Comparison of ENCODE assay signal across 11 cellular contexts in genomic region chr2:241595600-241596140, GRCh38. TPM values are rescaled to one million over a fixed set of nuclear protein-coding genes. Genes with fewer than 3 reads are reported as not detected.
A peak's percentile ranks its signal among the peaks of the same experiment; 100 is the strongest.
DNase-seq lines count a peak whose midpoint lies in the region; ATAC-seq, FAIRE-seq and TF ChIP-seq lines count a peak whose summit lies in the region.
"Had no signal": no experiment of that assay in that cellular context is flagged by ENCODE, and none has a peak within 500 bp of the region (broad histone marks: within the 10 kb centered on the region; RNA-seq: fewer than 3 reads in every experiment).

No MANE protein-coding gene starts in this region.

- no peaks in the 10 kb centered on the region; the same call in 2 of the 3 replicates for H3K9me3 ChIP-seq in GM12878 (replicated peaks; ENCODE audit: control insufficient read depth, insufficient read depth, low read length)
- H3K9me3 ChIP-seq: BLaER1 treated with 17β-estradiol and CSF1 and Interleukin-3, amounts not matched to agents 10 nM and 100 nM had no signal

- no peak overlapping the region for H2AFZ ChIP-seq in GM12878 (ENCODE audit: control insufficient read depth, low read depth, low read length)

- RAD21 ChIA-PET in GM12878 (lab: Charles Lee; ENCODE audit: unreplicated experiment) = no interaction called here

- H3K27me3 ChIP-seq in GM12878 (replicated peaks in 1 of 2; ENCODE audit: control insufficient read depth in 2 of 2, insufficient read depth in 2 of 2, low read length in 1 of 2) = no peaks in the 10 kb centered on the region
- H3K27me3 ChIP-seq: BLaER1 treated with 17β-estradiol and CSF1 and Interleukin-3, amounts not matched to agents 10 nM and 100 nM had no signal

- no peak overlapping the region for H3K4me3 Mint-ChIP-seq in activated CD4-positive, alpha-beta T cell treated with anti-CD3 and anti-CD28 coated beads for 36 hours
- H3K4me3 Mint-ChIP-seq: activated naive CD8-positive, alpha-beta T cell; naive B cell; T-helper 1 cell treated with Interleukin-12 subunit alpha and Interleukin-12 subunit beta and Interleukin-4 antibody, amounts not matched to agents 30 μg/mL and 1 μg/mL, for 36 hours had no signal

- 90% methylated on average over 14 of the region's 15 CpGs for WGBS in GM12878 (ENCODE audit: insufficient coverage, insufficient replicate concordance, low lambda C conversion rate, missing lambda C conversion rate)

- no peak overlapping the region for H3K4me3 ChIP-seq in GM12878
- H3K4me3 ChIP-seq: BLaER1 treated with 17β-estradiol and CSF1 and Interleukin-3, amounts not matched to agents 10 nM and 100 nM had no signal

- TF ChIP-seq RAD21 in GM12878 (IDR thresholded peaks at IDR 0.05; ENCODE audit: insufficient read depth, low read depth, low read length) = no peak

- BruUV-seq in GM12878 (replicated peaks; lab: Mats Ljungman, UMichigan) = no TSS peak

- H3K27ac ChIP-seq in GM12878 (ENCODE audit: control insufficient read depth, insufficient read depth) = no peak overlapping the region
- H3K27ac ChIP-seq: BLaER1 treated with 17β-estradiol and CSF1 and Interleukin-3, amounts not matched to agents 10 nM and 100 nM had no signal

- no peak for TF ChIP-seq POLR2A in GM12878 (IDR thresholded peaks at IDR 0.05; ENCODE audit: low read depth, low read length)

- peaks cover 10 to 11% of the 10 kb centered on the region in 2 experiments for H3K36me3 ChIP-seq in GM12878 (ENCODE audit: control insufficient read depth in 2 of 2, insufficient read depth in 2 of 2, low read length in 1 of 2)

- H3K36me3 Mint-ChIP-seq in activated CD4-positive, alpha-beta T cell treated with anti-CD3 and anti-CD28 coated beads for 36 hours (ENCODE audit: low read depth) = peaks cover 18% of the 10 kb centered on the region
- H3K36me3 Mint-ChIP-seq in activated naive CD4-positive, alpha-beta T cell treated with anti-CD3 and anti-CD28 coated beads, Interleukin-2, amount 50 U/mL, for 72 hours = peaks cover 0 to 4% of the 10 kb centered on the region in 2 donors

- TF ChIP-seq EP300 in GM12878 (IDR thresholded peaks at IDR 0.05; ENCODE audit: borderline replicate concordance in 1 of 2, control insufficient read depth in 1 of 2, low read depth in 2 of 2, low read length in 2 of 2) = no peak

- in situ Hi-C loops in GM12878 (cut with MboI) = no loop called here

- H3K4me1 ChIP-seq in GM12878 (ENCODE audit: control insufficient read depth, insufficient read depth, low read length) = no peaks in the 10 kb centered on the region

- CTCF ChIA-PET in activated CD4-positive, alpha-beta T cell treated with anti-CD3 and anti-CD28 coated beads for 36 hours (lab: Charles Lee) = interaction anchor here (0.6 to 1.2 kb wide), 6 partner anchors 13 to 224 kb away, joined by 3 to 5 read pairs (median 4); no protein-coding TSS in a partner anchor
- CTCF ChIA-PET in GM12878 (lab: Yijun Ruan, JAX) = interaction anchor here (1.0 kb wide), 1 partner anchor 137 kb away, joined by 3 read pairs; no protein-coding TSS in a partner anchor

- FAIRE-seq in GM12878 (lab: Jason Lieb, UNC) = no peak

- H3K4me2 ChIP-seq in GM12878 (ENCODE audit: control insufficient read depth, insufficient read depth) = no peak overlapping the region

- ATAC-seq in activated CD4-positive, alpha-beta T cell treated with anti-CD3 and anti-CD28 coated beads for 36 hours = peak; percentile 57
- ATAC-seq in GM12878 = no peak
- no peak for ATAC-seq in activated naive CD4-positive, alpha-beta T cell treated with anti-CD3 and anti-CD28 coated beads, Interleukin-2, amount 50 U/mL, for 72 hours

- H3K27me3 Mint-ChIP-seq in activated CD4-positive, alpha-beta T cell treated with anti-CD3 and anti-CD28 coated beads for 36 hours = no peaks in the 10 kb centered on the region
- H3K27me3 Mint-ChIP-seq: activated naive CD8-positive, alpha-beta T cell; naive B cell had no signal

- peak in 2 of 3 experiments; percentile 17 to 26; a peak in 3 of 6 replicates for TF ChIP-seq CTCF in GM12878 (IDR thresholded peaks at IDR 0.05 in 2 of 3, conservative IDR thresholded peaks at IDR 0.05 in 1 of 3; ENCODE audit: control insufficient read depth in 2 of 3, extremely low read depth in 1 of 3, insufficient read depth in 1 of 3, low read depth in 3 of 3, low read length in 3 of 3)

- no peak overlapping the region for H3K9ac ChIP-seq in GM12878 (ENCODE audit: control insufficient read depth, insufficient read depth, low read length)

- H3K4me1 Mint-ChIP-seq in activated CD4-positive, alpha-beta T cell treated with anti-CD3 and anti-CD28 coated beads for 36 hours = no peaks in the 10 kb centered on the region
- H3K4me1 Mint-ChIP-seq: naive B cell had no signal

- H4K20me1 ChIP-seq in GM12878 (ENCODE audit: control insufficient read depth, insufficient read depth) = no peaks in the 10 kb centered on the region

- SMC1A ChIA-PET in GM12878 (lab: Charles Lee; ENCODE audit: uncharacterized antibody, unreplicated experiment) = no interaction called here

- intact Hi-C loops in activated CD4-positive, alpha-beta T cell treated with anti-CD3 and anti-CD28 coated beads for 36 hours (cut with DNase I, micrococcal nuclease) = no loop called here
- intact Hi-C loops in GM12878 (cut with micrococcal nuclease; ENCODE audit: unreplicated experiment) = no loop called here
- intact Hi-C loops in posterior vena cava (cut with DNase I) = no loop called here

- no peaks in the 10 kb centered on the region for H3K9me3 Mint-ChIP-seq in activated CD4-positive, alpha-beta T cell treated with anti-CD3 and anti-CD28 coated beads for 36 hours (ENCODE audit: low read depth)
- H3K9me3 Mint-ChIP-seq in activated naive CD4-positive, alpha-beta T cell treated with anti-CD3 and anti-CD28 coated beads, Interleukin-2, amount 50 U/mL, for 72 hours = no peaks in the 10 kb centered on the region
- H3K9me3 Mint-ChIP-seq: naive B cell; T-helper 1 cell treated with Interleukin-12 subunit alpha and Interleukin-12 subunit beta and Interleukin-4 antibody, amounts not matched to agents 30 μg/mL and 1 μg/mL, for 36 hours had no signal

- H3K79me2 ChIP-seq in GM12878 (ENCODE audit: control insufficient read depth, insufficient read depth, low read length) = no peaks in the 10 kb centered on the region

- POLR2A ChIA-PET in activated CD4-positive, alpha-beta T cell treated with anti-CD3 and anti-CD28 coated beads for 36 hours (lab: Charles Lee) = no interaction called here
- POLR2A ChIA-PET in GM12878 (lab: Charles Lee) = no interaction called here

- no peak overlapping the region for H3K27ac Mint-ChIP-seq in activated CD4-positive, alpha-beta T cell treated with anti-CD3 and anti-CD28 coated beads for 36 hours
- H3K27ac Mint-ChIP-seq in activated naive CD4-positive, alpha-beta T cell treated with anti-CD3 and anti-CD28 coated beads, Interleukin-2, amount 50 U/mL, for 72 hours = no peak overlapping the region
- H3K27ac Mint-ChIP-seq: activated naive CD8-positive, alpha-beta T cell; naive B cell; T-helper 1 cell treated with Interleukin-12 subunit alpha and Interleukin-12 subunit beta and Interleukin-4 antibody, amounts not matched to agents 30 μg/mL and 1 μg/mL, for 36 hours had no signal

- DNase-seq in activated CD4-positive, alpha-beta T cell treated with anti-CD3 and anti-CD28 coated beads for 36 hours = peak; percentile 47
- DNase-seq in activated CD4-positive, alpha-beta T cell treated with anti-CD3 and anti-CD28 coated beads for 4 hours = no peak
- DNase-seq in GM12878 (ENCODE audit: low read depth, low spot score) (no peak), posterior vena cava (ENCODE audit: low spot score) (peak; percentile 75), GDM1 (lab: John Stamatoyannopoulos, UW) (no peak)
- no peak for DNase-seq in activated naive CD4-positive, alpha-beta T cell treated with anti-CD3 and anti-CD28 coated beads, Interleukin-2, amount 50 U/mL, for 72 hours (ENCODE audit: low spot score in 2 of 2)
- DNase-seq: naive B cell, NCI-H1930 had no signal

RNA-seq across cellular contexts. Expression of gene BOK, which starts 37.1 kb away (rescaled TPM):
- under 1 TPM; 0.09 to 0.64 TPM for total RNA-seq in activated CD4-positive, alpha-beta T cell treated with anti-CD3 and anti-CD28 coated beads for 36 hours
- total RNA-seq in GM12878 (2013; cell fraction: nucleolus; rRNA removed) = not detected in 2 replicates
- total RNA-seq in GM12878 (2014; rRNA removed) = not detected in 2 replicates
- 0.04 TPM in 1 of 2 replicates, not detected in the other for total RNA-seq in GM12878 (2014; rRNA removed; fragmentation: Illumina TruSeq; extraction: Trizol)
- total RNA-seq in GM12878 (2021) = 0.08 and 0.15 TPM in 2 replicates
- 0.09 TPM for polyA plus RNA-seq in GM12878 (2011; ENCODE audit: low read depth)
- not detected in 2 replicates for polyA plus RNA-seq in GM12878 (2011; rRNA removed)
- polyA plus RNA-seq in GM12878 (2011; cell fraction: cytosol; rRNA removed) = not detected in 2 replicates
- not detected in 2 replicates for polyA plus RNA-seq in GM12878 (2011; cell fraction: nucleus; rRNA removed)
- 0.07 TPM in 2 replicates for polyA plus RNA-seq in GM12878 (2012)
- not detected in 2 replicates for polyA plus RNA-seq in GM12878 (2014; fragmentation: Illumina TruSeq; extraction: Trizol)
- polyA plus RNA-seq in GM12878 (2014; fragmentation: Nextera tagmentation; extraction: Ambion mirVana) = not detected
- 0.09 TPM in 1 of 2 replicates, not detected in the other for polyA plus RNA-seq in GM12878 (2014; rRNA removed)
- polyA plus RNA-seq in GM12878 (2016; fragmentation: Nextera tagmentation; extraction: Ambion mirVana) = under 1 TPM in 1 of 2 experiments, not detected in 1; 0.12 TPM
- polyA minus RNA-seq in GM12878 (2011; rRNA and poly(A)+ RNA removed) = not detected in 2 replicates
- 0.52 and 0.53 TPM in 2 replicates for polyA minus RNA-seq in GM12878 (2011; cell fraction: cytosol; rRNA and poly(A)+ RNA removed)
- 0.19 TPM in 1 of 2 replicates, not detected in the other for polyA minus RNA-seq in GM12878 (2011; cell fraction: nucleus; rRNA and poly(A)+ RNA removed)
- 10 to 100 TPM; 20.1 to 29.7 TPM for total RNA-seq in posterior vena cava
- under 1 TPM in 1 of 2 donors, not detected in 1; 0.35 TPM for total RNA-seq in activated naive CD4-positive, alpha-beta T cell treated with anti-CD3 and anti-CD28 coated beads, Interleukin-2, amount 50 U/mL, for 72 hours

RNA-seq across cellular contexts. Expression of gene THAP4, which starts 41.3 kb away (rescaled TPM):
- total RNA-seq in activated CD4-positive, alpha-beta T cell treated with anti-CD3 and anti-CD28 coated beads for 36 hours = 10 to 100 TPM; 42.5 to 54.1 TPM
- 27.7 and 29.9 TPM in 2 replicates for total RNA-seq in GM12878 (2013; cell fraction: nucleolus; rRNA removed)
- total RNA-seq in GM12878 (2014; rRNA removed) (54.1 and 67.7 TPM in 2 replicates), GM12878 (2014; rRNA removed; fragmentation: Illumina TruSeq; extraction: Trizol) (33.4 and 40.5 TPM in 2 replicates), GM12878 (2021) (54.5 and 55.0 TPM in 2 replicates), posterior vena cava (10 to 100 TPM; 31.2 to 32.1 TPM)
- polyA plus RNA-seq in GM12878 (2011; ENCODE audit: low read depth) = 24.1 TPM
- polyA plus RNA-seq in GM12878 (2011; rRNA removed) (12.2 and 31.2 TPM in 2 replicates), GM12878 (2014; fragmentation: Illumina TruSeq; extraction: Trizol) (5.8 and 32.0 TPM in 2 replicates), GM12878 (2014; fragmentation: Nextera tagmentation; extraction: Ambion mirVana) (10 to 100 TPM; 12.9 to 22.7 TPM), GM12878 (2014; rRNA removed) (63.6 and 68.8 TPM in 2 replicates), GM12878 (2016; fragmentation: Nextera tagmentation; extraction: Ambion mirVana) (10 to 100 TPM; 48.5 to 49.3 TPM)
- polyA plus RNA-seq in GM12878 (2011; cell fraction: cytosol; rRNA removed) = 42.6 and 55.7 TPM in 2 replicates
- 29.3 and 37.3 TPM in 2 replicates for polyA plus RNA-seq in GM12878 (2011; cell fraction: nucleus; rRNA removed)
- 33.3 and 37.8 TPM in 2 replicates for polyA plus RNA-seq in GM12878 (2012)
- 32.8 and 41.6 TPM in 2 replicates for polyA minus RNA-seq in GM12878 (2011; rRNA and poly(A)+ RNA removed)
- 20.6 and 22.6 TPM in 2 replicates for polyA minus RNA-seq in GM12878 (2011; cell fraction: cytosol; rRNA and poly(A)+ RNA removed)
- 8.9 and 17.8 TPM in 2 replicates for polyA minus RNA-seq in GM12878 (2011; cell fraction: nucleus; rRNA and poly(A)+ RNA removed)
- total RNA-seq in activated naive CD4-positive, alpha-beta T cell treated with anti-CD3 and anti-CD28 coated beads, Interleukin-2, amount 50 U/mL, for 72 hours = 10 to 100 TPM; 42.2 to 45.8 TPM

RNA-seq across cellular contexts. Expression of gene ATG4B, which starts 41.8 kb away (rescaled TPM):
- total RNA-seq in activated CD4-positive, alpha-beta T cell treated with anti-CD3 and anti-CD28 coated beads for 36 hours = 10 to 100 TPM; 71.8 to 80.1 TPM
- 143 and 171 TPM in 2 replicates for total RNA-seq in GM12878 (2013; cell fraction: nucleolus; rRNA removed)
- total RNA-seq in GM12878 (2014; rRNA removed) = 59.6 and 76.2 TPM in 2 replicates
- total RNA-seq in GM12878 (2014; rRNA removed; fragmentation: Illumina TruSeq; extraction: Trizol) = 29.2 and 36.7 TPM in 2 replicates
- 61.0 and 69.2 TPM in 2 replicates for total RNA-seq in GM12878 (2021)
- 34.4 TPM for polyA plus RNA-seq in GM12878 (2011; ENCODE audit: low read depth)
- polyA plus RNA-seq in GM12878 (2011; rRNA removed) = 45.8 and 84.1 TPM in 2 replicates
- polyA plus RNA-seq in GM12878 (2011; cell fraction: cytosol; rRNA removed) = 77.3 and 96.6 TPM in 2 replicates
- 512 and 516 TPM in 2 replicates for polyA plus RNA-seq in GM12878 (2011; cell fraction: nucleus; rRNA removed)
- polyA plus RNA-seq in GM12878 (2012) = 52.9 and 59.3 TPM in 2 replicates
- polyA plus RNA-seq in GM12878 (2014; fragmentation: Illumina TruSeq; extraction: Trizol) = 35.9 and 60.7 TPM in 2 replicates
- 1 to 10 TPM; 5.8 to 9.3 TPM for polyA plus RNA-seq in GM12878 (2014; fragmentation: Nextera tagmentation; extraction: Ambion mirVana)
- polyA plus RNA-seq in GM12878 (2014; rRNA removed) = 70.7 and 75.3 TPM in 2 replicates
- 10 to 100 TPM; 73.2 to 76.1 TPM for polyA plus RNA-seq in GM12878 (2016; fragmentation: Nextera tagmentation; extraction: Ambion mirVana)
- polyA minus RNA-seq in GM12878 (2011; rRNA and poly(A)+ RNA removed) = 71.2 and 80.3 TPM in 2 replicates
- 28.2 and 28.9 TPM in 2 replicates for polyA minus RNA-seq in GM12878 (2011; cell fraction: cytosol; rRNA and poly(A)+ RNA removed)
- 68.9 and 96.3 TPM in 2 replicates for polyA minus RNA-seq in GM12878 (2011; cell fraction: nucleus; rRNA and poly(A)+ RNA removed)
- 10 to 100 TPM; 43.7 to 52.1 TPM for total RNA-seq in posterior vena cava
- total RNA-seq in activated naive CD4-positive, alpha-beta T cell treated with anti-CD3 and anti-CD28 coated beads, Interleukin-2, amount 50 U/mL, for 72 hours = 100 to 1,000 TPM; 103 to 107 TPM

Comparison
In these comparisons a context has a peak if more than half of its experiments do, and no peak if none do; other contexts are left out.
1. DNase-seq: peak in activated CD4-positive, alpha-beta T cell treated with anti-CD3 and anti-CD28 coated beads for 36 hours (single experiment) and posterior vena cava (single experiment); none in activated CD4-positive, alpha-beta T cell treated with anti-CD3 and anti-CD28 coated beads for 4 hours (0 of 2), GM12878 (single experiment), GDM1 (single experiment) and activated naive CD4-positive, alpha-beta T cell treated with anti-CD3 and anti-CD28 coated beads, Interleukin-2, amount 50 U/mL, for 72 hours (0 of 2).
2. RNA of gene BOK, which starts 37.1 kb away (total RNA-seq): 20.1 to 29.7 TPM in posterior vena cava; 0.09 to 0.64 TPM in activated CD4-positive, alpha-beta T cell treated with anti-CD3 and anti-CD28 coated beads for 36 hours, 0.35 TPM in activated naive CD4-positive, alpha-beta T cell treated with anti-CD3 and anti-CD28 coated beads, Interleukin-2, amount 50 U/mL, for 72 hours and 0.04 to 0.15 TPM in GM12878; every median in the first group is over 10 times any median in the second.